In the genomic region with DNA sequence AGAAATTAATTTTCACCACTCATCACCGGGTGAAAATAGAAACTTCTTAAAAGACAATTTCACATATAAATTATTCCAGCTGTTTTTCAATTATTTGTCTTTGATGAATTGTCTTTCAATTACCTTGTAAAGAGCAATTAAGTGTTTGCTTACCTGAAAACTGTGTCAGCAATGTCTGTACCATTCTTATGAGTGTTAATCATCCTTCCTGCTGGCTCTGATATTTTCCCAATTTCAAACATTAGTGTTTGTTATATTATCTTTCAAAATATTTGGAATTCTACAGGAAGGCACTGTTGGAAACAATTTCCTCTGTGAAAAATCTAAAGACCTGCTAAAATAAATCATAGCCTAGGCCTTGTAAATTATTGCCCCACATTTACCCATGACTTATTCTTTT, we compare ENCODE assay signal across 1 cellular context.
TF ChIP-seq lines count a peak whose summit lies in the region.

No MANE protein-coding gene starts in this region.

TF ChIP-seq in A549, 52 proteins besides CTCF, POLR2A, EP300 and RAD21 (continued from another document):
- no peak for TF ChIP-seq KDM1A (IDR thresholded peaks at IDR 0.05; ENCODE audit: low read depth)
- TF ChIP-seq EHF (CRISPR knock-in tag; IDR thresholded peaks at IDR 0.05): no peak
- TF ChIP-seq MAFK (IDR thresholded peaks at IDR 0.05; ENCODE audit: partially characterized antibody): no peak
- TF ChIP-seq POLR2AphosphoS2 (conservative IDR thresholded peaks at IDR 0.05; ENCODE audit: low read length): no peak
- TF ChIP-seq JUNB (IDR thresholded peaks at IDR 0.05): no peak
- no peak for TF ChIP-seq JUN (IDR thresholded peaks at IDR 0.05)
- TF ChIP-seq, protein P1, sequence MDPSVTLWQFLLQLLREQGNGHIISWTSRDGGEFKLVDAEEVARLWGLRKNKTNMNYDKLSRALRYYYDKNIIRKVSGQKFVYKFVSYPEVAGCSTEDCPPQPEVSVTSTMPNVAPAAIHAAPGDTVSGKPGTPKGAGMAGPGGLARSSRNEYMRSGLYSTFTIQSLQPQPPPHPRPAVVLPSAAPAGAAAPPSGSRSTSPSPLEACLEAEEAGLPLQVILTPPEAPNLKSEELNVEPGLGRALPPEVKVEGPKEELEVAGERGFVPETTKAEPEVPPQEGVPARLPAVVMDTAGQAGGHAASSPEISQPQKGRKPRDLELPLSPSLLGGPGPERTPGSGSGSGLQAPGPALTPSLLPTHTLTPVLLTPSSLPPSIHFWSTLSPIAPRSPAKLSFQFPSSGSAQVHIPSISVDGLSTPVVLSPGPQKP (IDR thresholded peaks at IDR 0.05; ENCODE audit: low read depth, low read length): no peak
- TF ChIP-seq FOSB (CRISPR knock-in tag; IDR thresholded peaks at IDR 0.05): no peak
